Comparison of ENCODE assay signal across 17 cellular contexts in the genomic region with DNA sequence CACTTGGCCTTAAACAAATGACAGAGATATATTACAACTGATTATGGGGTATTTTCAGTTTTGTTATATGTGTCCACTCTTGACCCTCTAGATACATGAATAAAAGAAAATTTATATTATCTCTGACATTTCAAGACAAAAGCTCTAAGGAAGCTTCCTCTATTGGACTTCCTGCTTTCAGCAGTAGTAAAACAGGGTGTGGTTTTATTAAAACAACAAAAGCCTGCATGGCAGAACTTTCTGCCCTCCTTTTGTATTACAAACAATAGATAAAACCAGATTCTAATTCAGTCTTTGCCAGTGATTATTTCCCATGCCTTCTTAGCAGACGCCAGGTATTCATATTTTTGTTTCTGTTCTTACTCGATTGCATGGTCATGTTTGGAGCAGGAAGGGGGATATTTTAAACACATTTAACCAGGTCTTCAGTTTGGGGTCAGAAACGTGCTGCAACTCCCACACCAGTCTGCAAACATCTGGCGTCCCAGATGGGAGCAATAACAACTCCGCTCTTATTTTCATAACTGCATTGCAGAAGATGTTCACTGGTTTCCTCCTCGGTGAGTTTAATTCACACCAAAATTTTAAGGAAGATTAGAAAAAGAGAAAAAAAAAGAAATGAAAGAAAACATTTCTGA. TPM values are rescaled to one million over a fixed set of nuclear protein-coding genes. Genes with fewer than 3 reads are reported as not detected.
DNase-seq lines count a peak whose midpoint lies in the region; ATAC-seq lines count a peak whose summit lies in the region.
"Had no signal": no experiment of that assay in that cellular context is flagged by ENCODE, and none has a peak within 500 bp of the region (broad histone marks: within the 10 kb centered on the region; RNA-seq: fewer than 3 reads in every experiment).

No MANE protein-coding gene starts in this region.

- H3K4me1 ChIP-seq in Karpas-422 (ENCODE audit: low read length): peaks cover 21% of the 10 kb centered on the region
- H3K4me1 ChIP-seq: right atrium auricular region had no signal

- no peaks in the 10 kb centered on the region for H4K20me1 ChIP-seq in Karpas-422 (ENCODE audit: insufficient read depth, low read depth, low read length)

- no peaks in the 10 kb centered on the region for H3K36me3 ChIP-seq in Karpas-422 (ENCODE audit: insufficient read depth, low read length)
- H3K36me3 ChIP-seq: right atrium auricular region had no signal

- H3K4me3 ChIP-seq in Karpas-422 (ENCODE audit: low read length): peak overlapping the region; percentile 40; the same call in 1 of the 2 replicates
- H3K4me3 ChIP-seq: right atrium auricular region had no signal

- no peaks in the 10 kb centered on the region for H3K27me3 ChIP-seq in Karpas-422 (ENCODE audit: low read length)
- H3K27me3 ChIP-seq: right atrium auricular region had no signal

- H3K9ac ChIP-seq in Karpas-422 (ENCODE audit: low read length): peak overlapping the region; percentile 22; the same call in 1 of the 2 replicates

- no peaks in the 10 kb centered on the region for H3K9me2 ChIP-seq in Karpas-422 (replicated peaks; ENCODE audit: insufficient read depth, low read length)

- no peak overlapping the region for H3K27ac ChIP-seq in Karpas-422 (ENCODE audit: low read length)
- H3K27ac ChIP-seq: C4-2B, right atrium auricular region, VCaP had no signal

- H3K9me3 ChIP-seq in Karpas-422 (ENCODE audit: low read length): no peaks in the 10 kb centered on the region

- peak overlapping the region; percentile 67 for H3K4me2 ChIP-seq in Karpas-422 (ENCODE audit: low read depth, low read length, poor library complexity, severe bottlenecking)

- H2AFZ ChIP-seq in Karpas-422 (ENCODE audit: low read length): peak overlapping the region; percentile 90

- DNase-seq in COR-L47 (lab: John Stamatoyannopoulos, UW): peak; percentile 3
- peak; percentile 50 for DNase-seq in Karpas-422
- DNase-seq in NOMO-1 treated with DMSO at 0.1 percent for 48 hours (lab: John Stamatoyannopoulos, UW; ENCODE audit: unreplicated experiment): peak; percentile 66
- DNase-seq in left kidney (ENCODE audit: low read depth, low spot score): peak; percentile 37
- no peak for DNase-seq in NCI-H187 (lab: John Stamatoyannopoulos, UW)
- DNase-seq in NCI-H2029 treated with DMSO at 0.1 percent for 48 hours (lab: John Stamatoyannopoulos, UW): no peak
- DNase-seq: activated CD8-positive, alpha-beta memory T cell treated with anti-CD3 and anti-CD28 coated beads, Interleukin-2, amount 50 U/mL, for 4 hours; activated naive CD8-positive, alpha-beta T cell treated with anti-CD3 and anti-CD28 coated beads, Interleukin-2, amount 50 U/mL, for 24 hours; cerebellar nuclear complex; natural killer cell; NCI-H345; SHP77 had no signal

- no peaks in the 10 kb centered on the region for H3K79me2 ChIP-seq in Karpas-422 (ENCODE audit: low read length)

- no peak for ATAC-seq in GM19023 (IDR thresholded peaks at IDR 0.05; ENCODE audit: unreplicated experiment)
- ATAC-seq: activated naive CD8-positive, alpha-beta T cell treated with anti-CD3 and anti-CD28 coated beads, Interleukin-2, amount 50 U/mL, for 24 hours; left lobe of liver; natural killer cell had no signal

RNA-seq across cellular contexts. Expression of gene FAM204A, which starts 52.6 kb away (rescaled TPM):
- 56.1 and 86.2 TPM in 2 replicates for total RNA-seq in Karpas-422 (2014; rRNA removed; shearing (Covaris generic); ENCODE audit: low replicate concordance)

Comparison
In these comparisons a context has a peak if more than half of its experiments do, and no peak if none do; other contexts are left out.
1. DNase-seq: peak in COR-L47 (single experiment), Karpas-422 (single experiment), NOMO-1 treated with DMSO at 0.1 percent for 48 hours (single experiment) and left kidney (single experiment); none in NCI-H187 (0 of 2) and NCI-H2029 treated with DMSO at 0.1 percent for 48 hours (single experiment).